ENCODE assay signal across 14 cellular contexts in the genomic region with DNA sequence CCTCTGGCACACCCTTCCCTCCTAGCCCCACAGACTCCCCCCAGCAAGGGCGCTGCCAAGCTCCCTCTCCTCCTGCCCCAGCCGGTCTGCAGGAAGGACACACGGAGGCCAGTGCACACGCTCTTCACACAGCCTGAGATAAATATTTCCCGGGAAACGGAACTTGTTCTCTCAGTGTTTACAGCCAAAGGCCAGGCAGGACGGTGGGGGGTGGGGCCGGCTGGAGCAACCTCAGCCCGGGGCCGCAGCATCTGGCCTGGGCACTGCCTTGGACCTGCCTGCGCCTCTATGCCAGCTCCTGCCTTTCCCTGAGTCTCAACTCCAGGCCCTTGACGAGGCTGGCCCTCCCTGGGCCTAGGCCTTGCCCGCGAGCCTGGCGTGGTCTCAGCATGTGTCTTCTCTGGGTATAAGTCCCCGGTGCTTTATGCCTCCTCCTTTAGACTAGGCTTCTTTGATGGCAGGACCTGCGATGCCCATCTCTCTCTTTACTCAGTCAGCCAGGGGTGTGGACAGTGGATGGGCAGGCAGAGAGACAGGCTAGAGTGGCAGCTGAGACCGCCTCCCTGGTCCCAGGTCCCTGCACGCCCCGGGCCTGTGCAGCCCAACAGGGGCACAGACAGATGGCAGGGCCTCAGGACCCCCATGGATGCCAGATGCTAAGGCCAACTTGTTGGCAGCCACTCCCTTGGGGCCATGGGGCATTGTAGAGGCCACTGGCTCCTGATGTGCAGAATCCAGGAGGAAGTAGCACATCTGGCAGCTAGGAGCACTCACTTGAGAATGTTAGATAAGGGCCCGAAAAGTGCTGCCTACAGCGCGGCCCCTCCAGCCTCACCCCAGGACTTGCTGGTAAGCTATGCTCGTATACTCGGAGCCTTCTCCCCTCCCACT. TPM values are rescaled to one million over a fixed set of nuclear protein-coding genes. Genes with fewer than 3 reads are reported as not detected.
DNase-seq lines count a peak whose midpoint lies in the region; ATAC-seq and TF ChIP-seq lines count a peak whose summit lies in the region.
"Had no signal": no experiment of that assay in that cellular context is flagged by ENCODE, and none has a peak within 500 bp of the region (broad histone marks: within the 10 kb centered on the region; RNA-seq: fewer than 3 reads in every experiment).

No MANE protein-coding gene starts in this region.

- no peaks in the 10 kb centered on the region for H3K9me3 ChIP-seq in skeletal muscle tissue (ENCODE audit: control insufficient read depth in 3 of 3, low read length in 3 of 3)

- no peaks in the 10 kb centered on the region for H3K36me3 ChIP-seq in skeletal muscle tissue (ENCODE audit: control insufficient read depth in 3 of 3, insufficient read depth in 3 of 3, low read length in 3 of 3)

- no peak overlapping the region for H3K4me3 Mint-ChIP-seq in immature natural killer cell
- H3K4me3 Mint-ChIP-seq: activated CD8-positive, alpha-beta T cell treated with anti-CD3 and anti-CD28 coated beads, Interleukin-2, amount 10 ng/mL, durations not matched to agents 7 days and 5 days; CD8-positive, alpha-beta memory T cell had no signal

- H3K9ac ChIP-seq in skeletal muscle tissue (ENCODE audit: low read depth in 1 of 3, low read length in 3 of 3), result peak overlapping the region in 2 of 3 donors; percentile 40 to 57

- H3K4me1 Mint-ChIP-seq in immature natural killer cell, result peaks cover 4 to 5% of the 10 kb centered on the region in 2 donors

- peaks cover 0 to 3% (median 0%) of the 10 kb centered on the region in 3 donors for H3K27me3 Mint-ChIP-seq in immature natural killer cell (ENCODE audit: low read depth in 3 of 3)

- no peak for ATAC-seq in GM19023 (IDR thresholded peaks at IDR 0.05; ENCODE audit: unreplicated experiment)
- ATAC-seq in activated CD4-positive, CD25-positive, alpha-beta regulatory T cell treated with anti-CD3 and anti-CD28 coated beads, Interleukin-2, amount 50 U/mL, for 24 hours, result no peak
- no peak for ATAC-seq in HG03520 (IDR thresholded peaks at IDR 0.05; ENCODE audit: unreplicated experiment)
- ATAC-seq: activated CD8-positive, alpha-beta T cell treated with anti-CD3 and anti-CD28 coated beads, Interleukin-2, amount 10 ng/mL, durations not matched to agents 7 days and 5 days had no signal

- H3K4me1 ChIP-seq in skeletal muscle tissue (ENCODE audit: control insufficient read depth in 3 of 3, insufficient read depth in 3 of 3, low read length in 3 of 3), result peaks cover 51 to 65% (median 65%) of the 10 kb centered on the region in 3 donors

- no peak overlapping the region for H3K27ac Mint-ChIP-seq in immature natural killer cell
- H3K27ac Mint-ChIP-seq: activated CD8-positive, alpha-beta T cell treated with anti-CD3 and anti-CD28 coated beads, Interleukin-2, amount 10 ng/mL, durations not matched to agents 7 days and 5 days had no signal

- TF ChIP-seq CTCF in choroid plexus epithelial cell (conservative IDR thresholded peaks at IDR 0.05; ENCODE audit: low read depth, low read length), result no peak

- H3K27me3 ChIP-seq in layer of hippocampus (ENCODE audit: control insufficient read depth, insufficient read depth, low read length) (no peaks in the 10 kb centered on the region), skeletal muscle tissue (ENCODE audit: control insufficient read depth in 3 of 3, insufficient read depth in 3 of 3, low read length in 3 of 3) (no peaks in the 10 kb centered on the region)

- H3K36me3 Mint-ChIP-seq in immature natural killer cell, result no peaks in the 10 kb centered on the region
- H3K36me3 Mint-ChIP-seq: CD8-positive, alpha-beta memory T cell had no signal

- peak; percentile 54 for DNase-seq in ELF-1 (ENCODE audit: low read depth, low spot score)
- peak; percentile 75 for DNase-seq in choroid plexus epithelial cell (ENCODE audit: low read depth)
- no peak for DNase-seq in immature natural killer cell
- DNase-seq: activated CD8-positive, alpha-beta T cell treated with anti-CD3 and anti-CD28 coated beads, Interleukin-2, amount 10 ng/mL, durations not matched to agents 7 days and 5 days; CD8-positive, alpha-beta memory T cell; hippocampal formation; NCI-H1930; stimulated activated naive CD4-positive, alpha-beta T cell had no signal

- H3K9me3 Mint-ChIP-seq in immature natural killer cell, result no peaks in the 10 kb centered on the region
- H3K9me3 Mint-ChIP-seq: CD8-positive, alpha-beta memory T cell had no signal

- peak overlapping the region; percentile 52 for H3K27ac ChIP-seq in layer of hippocampus (ENCODE audit: low read depth, low read length)
- H3K27ac ChIP-seq in skeletal muscle tissue (ENCODE audit: low read depth, low read length), result peak overlapping the region; percentile 59
- H3K27ac ChIP-seq: HL-60 had no signal

- no peak overlapping the region for H3K4me3 ChIP-seq in choroid plexus epithelial cell (ENCODE audit: low read depth, low read length)
- H3K4me3 ChIP-seq in skeletal muscle tissue (ENCODE audit: low read length in 3 of 3), result no peak overlapping the region

RNA-seq across cellular contexts. Expression of gene PDE2A, which starts 48.2 kb away (rescaled TPM):
- total RNA-seq in skeletal muscle tissue, result 12.0 TPM
- polyA plus RNA-seq in immature natural killer cell, result not detected

Comparison
In these comparisons a context has a peak if more than half of its experiments do, and no peak if none do; other contexts are left out.
1. DNase-seq: peak in ELF-1 (single experiment) and choroid plexus epithelial cell (single experiment); none in immature natural killer cell (0 of 3).